10 cellular contexts compared by ENCODE assay signal in the genomic region with DNA sequence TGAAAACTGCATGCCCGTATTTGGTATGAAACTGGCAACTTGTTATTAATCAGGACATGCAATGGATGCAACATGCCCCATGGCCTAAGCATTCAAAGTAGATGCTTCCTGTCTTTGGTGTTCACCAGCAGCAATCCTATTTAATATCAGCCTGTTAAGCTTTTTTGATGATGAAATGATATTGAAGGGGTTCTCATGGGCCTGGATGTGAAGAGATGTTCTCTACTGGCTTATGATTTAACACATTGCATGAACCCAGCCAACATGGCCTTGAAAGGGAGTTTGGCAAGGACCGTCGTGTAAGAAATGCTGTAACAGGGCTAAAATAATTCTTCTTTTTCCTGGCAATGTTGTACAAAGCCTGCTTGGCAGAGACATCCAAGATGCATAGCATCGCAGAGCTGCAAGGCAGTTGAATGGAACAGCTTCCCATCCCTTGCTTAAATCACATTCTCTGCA.
DNase-seq lines count a peak whose midpoint lies in the region; ATAC-seq and TF ChIP-seq lines count a peak whose summit lies in the region.
"Had no signal": no experiment of that assay in that cellular context is flagged by ENCODE, and none has a peak within 500 bp of the region (broad histone marks: within the 10 kb centered on the region; RNA-seq: fewer than 3 reads in every experiment).

No MANE protein-coding gene starts in this region.

- peak in 1 of 2 donors; percentile 12 for ATAC-seq in activated T-cell treated with anti-CD3 and anti-CD28 coated beads, Interleukin-2, amount 50 U/mL, for 4 hours

- no peaks in the 10 kb centered on the region for H3K9me3 ChIP-seq in tibial artery

- TF ChIP-seq CTCF in tibial artery (IDR thresholded peaks at IDR 0.05) = no peak
- TF ChIP-seq CTCF in lower leg skin (IDR thresholded peaks at IDR 0.05) = no peak

- H3K4me3 ChIP-seq in tibial artery (peak overlapping the region; percentile 27 to 28), lower leg skin (ENCODE audit: low read depth, poor library complexity, severe bottlenecking) (no peak overlapping the region)

- peaks cover 45% of the 10 kb centered on the region for H3K4me1 Mint-ChIP-seq in activated T-cell treated with anti-CD3 and anti-CD28 coated beads, Interleukin-2, amount 50 U/mL, for 4 hours (ENCODE audit: low read depth)

- no peaks in the 10 kb centered on the region for H3K27me3 Mint-ChIP-seq in activated T-cell treated with anti-CD3 and anti-CD28 coated beads, Interleukin-2, amount 50 U/mL, for 4 hours (ENCODE audit: low read depth)

- DNase-seq in activated T-cell treated with anti-CD3 and anti-CD28 coated beads, Interleukin-2, amount 50 U/mL, for 4 hours = no peak
- DNase-seq in activated T-cell treated with anti-CD3 and anti-CD28 coated beads, Interleukin-2, amount 50 U/mL, for 48 hours = no peak
- DNase-seq in cerebellar cortex (ENCODE audit: low spot score) = peak; percentile 38
- DNase-seq in medulla oblongata (ENCODE audit: extremely low spot score) = peak; percentile 31
- peak; percentile 58 to 78 for DNase-seq in tibial artery
- DNase-seq in stimulated activated CD4-positive, alpha-beta T cell treated with anti-CD3 and anti-CD28 coated beads, Interleukin-4, amount 100 ng/mL, for 24 hours = no peak
- no peak for DNase-seq in COLO668 (lab: John Stamatoyannopoulos, UW; ENCODE audit: unreplicated experiment)
- DNase-seq in lower leg skin (ENCODE audit: low spot score in 2 of 2) = no peak
- DNase-seq: central memory CD4-positive, alpha-beta T cell; NCI-H2081 had no signal

- peaks cover 0 to 94% (median 70%) of the 10 kb centered on the region in 4 donors for H3K4me1 ChIP-seq in tibial artery

- H3K9me3 Mint-ChIP-seq in activated T-cell treated with anti-CD3 and anti-CD28 coated beads, Interleukin-2, amount 50 U/mL, for 4 hours = no peaks in the 10 kb centered on the region

- H3K36me3 Mint-ChIP-seq in activated T-cell treated with anti-CD3 and anti-CD28 coated beads, Interleukin-2, amount 50 U/mL, for 4 hours (ENCODE audit: insufficient read depth) = peaks cover 55% of the 10 kb centered on the region

- H3K27me3 ChIP-seq in tibial artery = no peaks in the 10 kb centered on the region

- peak overlapping the region; percentile 32 for H3K4me3 Mint-ChIP-seq in activated T-cell treated with anti-CD3 and anti-CD28 coated beads, Interleukin-2, amount 50 U/mL, for 4 hours

- intact Hi-C loops in tibial artery (cut with DNase I; ENCODE audit: low total_unique reads) (loop anchor here (10.0 kb wide), 1 partner anchor 112 kb away; a partner anchor contains a TSS), lower leg skin (cut with DNase I; ENCODE audit: low total_unique reads) (no loop called here)

- H3K27ac ChIP-seq in tibial artery = peak overlapping the region; percentile 85 to 87

- H3K36me3 ChIP-seq in tibial artery = peaks cover 0 to 11% (median 7%) of the 10 kb centered on the region in 3 donors

- WGBS in lower leg skin, 2 donors = 20% methylated on average over 4 of the region's 4 CpGs

- no peak for TF ChIP-seq POLR2A in lower leg skin (IDR thresholded peaks at IDR 0.05)

Comparison
In these comparisons a context has a peak if more than half of its experiments do, and no peak if none do; other contexts are left out.
1. DNase-seq: peak in cerebellar cortex (single experiment), medulla oblongata (single experiment) and tibial artery (2 of 2); none in activated T-cell treated with anti-CD3 and anti-CD28 coated beads, Interleukin-2, amount 50 U/mL, for 4 hours (single experiment), activated T-cell treated with anti-CD3 and anti-CD28 coated beads, Interleukin-2, amount 50 U/mL, for 48 hours (0 of 2), stimulated activated CD4-positive, alpha-beta T cell treated with anti-CD3 and anti-CD28 coated beads, Interleukin-4, amount 100 ng/mL, for 24 hours (single experiment), COLO668 (single experiment) and lower leg skin (0 of 2).